24 cellular contexts compared by ENCODE assay signal in the genomic region with DNA sequence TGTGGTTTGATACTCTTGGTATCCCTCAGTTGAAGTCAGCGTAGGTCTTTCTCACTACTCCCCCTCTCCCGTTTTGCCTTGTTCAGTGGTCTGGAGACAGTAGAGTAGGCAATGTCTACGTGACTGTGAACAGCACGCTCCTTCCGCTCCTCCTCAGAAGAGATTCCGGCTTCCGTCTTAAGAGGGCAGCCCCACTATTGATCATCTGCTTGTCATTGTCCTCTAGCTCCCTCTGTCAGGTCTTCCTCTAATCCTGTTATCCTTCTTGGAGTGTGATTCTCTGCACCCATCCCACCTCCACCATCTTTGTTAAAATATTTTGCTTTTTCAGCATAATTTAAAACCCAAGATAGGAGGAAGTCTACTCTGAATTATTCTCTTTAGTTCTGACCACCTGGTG.
DNase-seq lines count a peak whose midpoint lies in the region; ATAC-seq, FAIRE-seq and TF ChIP-seq lines count a peak whose summit lies in the region.
"Had no signal": no experiment of that assay in that cellular context is flagged by ENCODE, and none has a peak within 500 bp of the region (broad histone marks: within the 10 kb centered on the region; RNA-seq: fewer than 3 reads in every experiment).

No MANE protein-coding gene starts in this region.

- H3K4me1 ChIP-seq in K562 (replicated peaks in 1 of 2; ENCODE audit: control insufficient read depth in 2 of 2, insufficient read depth in 2 of 2, low read length in 2 of 2): no peaks in the 10 kb centered on the region; a peak in 1 of 5 replicates
- H3K4me1 ChIP-seq: SJCRH30 had no signal

- H3K4me2 ChIP-seq in K562 (ENCODE audit: insufficient read depth, low read length): no peak overlapping the region

- peak in 1 of 2 experiments; percentile 36; a peak in 2 of 4 replicates for TF ChIP-seq RAD21 in K562 (CRISPR knock-in tag; conservative IDR thresholded peaks at IDR 0.05 in 1 of 2, IDR thresholded peaks at IDR 0.05 in 1 of 2)

- H3K9me1 ChIP-seq in K562 (ENCODE audit: control insufficient read depth, insufficient read depth, low read length): no peaks in the 10 kb centered on the region

- no peaks in the 10 kb centered on the region for H3K79me2 ChIP-seq in K562 (ENCODE audit: control insufficient read depth, insufficient read depth, low read length)

- FAIRE-seq in K562 (lab: Jason Lieb, UNC): no peak
- FAIRE-seq: GM12878, islet of Langerhans had no signal

- DNase-seq in GM12865 (ENCODE audit: low read depth) (peak; percentile 8), LHCN-M2 (ENCODE audit: low read depth) (peak; percentile 13), K562 (ENCODE audit: extremely low read depth in 1 of 4, low spot score in 3 of 4) (peak in 1 of 4 experiments; percentile 9), neural crest cell (ENCODE audit: low read depth, low spot score) (no peak), NCI-H2029 (lab: John Stamatoyannopoulos, UW) (no peak), GM20000 (ENCODE audit: low spot score) (no peak), mesothelial cell of epicardium (ENCODE audit: low spot score in 2 of 2, unreplicated experiment in 2 of 2) (no peak)
- DNase-seq: activated CD8-positive, alpha-beta T cell treated with anti-CD3 and anti-CD28 coated beads, Interleukin-2, amount 10 ng/mL, durations not matched to agents 7 days and 5 days; activated T-cell treated with anti-CD3 and anti-CD28 coated beads, Interleukin-2, amount 50 U/mL, for 72 hours; Calu3; mammary epithelial cell; naive thymus-derived CD8-positive, alpha-beta T cell; NCI-H1694 treated with DMSO at 0.1 percent for 48 hours; NCI-H446 treated with DMSO at 0.1 percent for 48 hours; posterior cingulate gyrus; SJCRH30; stimulated activated CD4-positive, alpha-beta T cell treated with anti-CD3 and anti-CD28 coated beads, Interleukin-4, amount 100 ng/mL, for 24 hours had no signal

- H3K4me1 Mint-ChIP-seq in neural crest cell: no peaks in the 10 kb centered on the region
- peaks cover 3% of the 10 kb centered on the region for H3K4me1 Mint-ChIP-seq in mesothelial cell of epicardium
- H3K4me1 Mint-ChIP-seq: naive thymus-derived CD8-positive, alpha-beta T cell had no signal

- ATAC-seq in K562: no peak
- no peak for ATAC-seq in GM18517 (IDR thresholded peaks at IDR 0.05; ENCODE audit: unreplicated experiment)
- ATAC-seq: activated CD8-positive, alpha-beta T cell treated with anti-CD3 and anti-CD28 coated beads, Interleukin-2, amount 10 ng/mL, durations not matched to agents 7 days and 5 days; activated T-cell treated with anti-CD3 and anti-CD28 coated beads, Interleukin-2, amount 50 U/mL, for 72 hours; GM12878; naive thymus-derived CD8-positive, alpha-beta T cell had no signal

- H3K27me3 Mint-ChIP-seq in neural crest cell (ENCODE audit: low read depth) (no peaks in the 10 kb centered on the region), mesothelial cell of epicardium (ENCODE audit: low read depth) (peaks cover 11% of the 10 kb centered on the region)
- H3K27me3 Mint-ChIP-seq: brain; dendritic cell treated with granulocyte-macrophage colony-stimulating factor and Interleukin-4, amounts not matched to agents 40 ng/mL and 50 ng/mL, for 4 days had no signal

- H3K4me3 Mint-ChIP-seq in neural crest cell: no peak overlapping the region
- H3K4me3 Mint-ChIP-seq in mesothelial cell of epicardium: no peak overlapping the region
- H3K4me3 Mint-ChIP-seq: activated CD8-positive, alpha-beta T cell treated with anti-CD3 and anti-CD28 coated beads, Interleukin-2, amount 10 ng/mL, durations not matched to agents 7 days and 5 days; activated naive CD8-positive, alpha-beta T cell; activated T-cell treated with anti-CD3 and anti-CD28 coated beads, Interleukin-2, amount 50 U/mL, for 72 hours; brain; dendritic cell treated with granulocyte-macrophage colony-stimulating factor and Interleukin-4, amounts not matched to agents 40 ng/mL and 50 ng/mL, for 4 days; naive thymus-derived CD8-positive, alpha-beta T cell; T-helper 2 cell treated with Interferon-gamma antibody and Interleukin-4, amounts not matched to agents 5 μg/mL and 100 μg/mL, for 36 hours had no signal

- no peaks in the 10 kb centered on the region for H3K36me3 ChIP-seq in K562 (ENCODE audit: control insufficient read depth, insufficient read depth, low read length)
- H3K36me3 ChIP-seq: SJCRH30 had no signal

- WGBS in K562 (ENCODE audit: insufficient coverage, low coverage, missing lambda C conversion rate): 14% methylated on average over 7 of the region's 7 CpGs

- no peak overlapping the region for H3K27ac ChIP-seq in K562 (ENCODE audit: extremely low read depth, low read depth, low read length)
- H3K27ac ChIP-seq: SJCRH30 had no signal

- no peak overlapping the region for H2AFZ ChIP-seq in K562 (ENCODE audit: low read depth, low read length)

- CTCF ChIA-PET in K562 (lab: Yijun Ruan, JAX; ENCODE audit: low intra/inter-chr PET ratio): no interaction called here

- in situ Hi-C loops in K562 (cut with MboI): no loop called here

- H4K20me1 ChIP-seq in K562 (replicated peaks; ENCODE audit: control insufficient read depth, insufficient read depth, low read length): no peaks in the 10 kb centered on the region

- no peak overlapping the region for H3K4me3 ChIP-seq in GM12865 (ENCODE audit: low read depth, low read length)
- no peak overlapping the region for H3K4me3 ChIP-seq in K562
- H3K4me3 ChIP-seq: GM12878, SJCRH30 had no signal

- no peak for TF ChIP-seq POLR2A in K562 (conservative IDR thresholded peaks at IDR 0.05)

- no peaks in the 10 kb centered on the region for H3K27me3 ChIP-seq in K562 (ENCODE audit: control insufficient read depth in 2 of 2, insufficient read depth in 2 of 2, low read length in 2 of 2)
- H3K27me3 ChIP-seq: SJCRH30 had no signal

- H3K27ac Mint-ChIP-seq in neural crest cell (ENCODE audit: unreplicated experiment): no peak overlapping the region
- no peak overlapping the region for H3K27ac Mint-ChIP-seq in mesothelial cell of epicardium
- H3K27ac Mint-ChIP-seq: activated CD8-positive, alpha-beta T cell treated with anti-CD3 and anti-CD28 coated beads, Interleukin-2, amount 10 ng/mL, durations not matched to agents 7 days and 5 days; activated naive CD8-positive, alpha-beta T cell; activated T-cell treated with anti-CD3 and anti-CD28 coated beads, Interleukin-2, amount 50 U/mL, for 72 hours; brain; dendritic cell treated with granulocyte-macrophage colony-stimulating factor and Interleukin-4, amounts not matched to agents 40 ng/mL and 50 ng/mL, for 4 days; naive thymus-derived CD8-positive, alpha-beta T cell; T-helper 2 cell treated with Interferon-gamma antibody and Interleukin-4, amounts not matched to agents 5 μg/mL and 100 μg/mL, for 36 hours had no signal

- no peaks in the 10 kb centered on the region; the same call in 1 of the 2 replicates for H3K9me3 ChIP-seq in K562 (replicated peaks; ENCODE audit: control insufficient read depth, insufficient read depth, low read depth, low read length)
- H3K9me3 ChIP-seq: SJCRH30 had no signal

- no peak for TF ChIP-seq EP300 in K562 (IDR thresholded peaks at IDR 0.05; ENCODE audit: low read length)

- H3K9ac ChIP-seq in K562 (ENCODE audit: insufficient read depth in 1 of 2, low read depth in 2 of 2, low read length in 2 of 2): no peak overlapping the region

- TF ChIP-seq CTCF in GM12865 (IDR thresholded peaks at IDR 0.05; ENCODE audit: insufficient read depth, low read depth, low read length, missing control alignments) (no peak), K562 (IDR thresholded peaks at IDR 0.05 in 2 of 3, conservative IDR thresholded peaks at IDR 0.05 in 1 of 3; ENCODE audit: insufficient read depth in 2 of 3, low read depth in 1 of 3, low read length in 3 of 3) (peak in 1 of 3 experiments; percentile 39; a peak in 2 of 6 replicates), neural crest cell (conservative IDR thresholded peaks at IDR 0.05) (peak; percentile 26), GM20000 (IDR thresholded peaks at IDR 0.05; ENCODE audit: extremely low read depth, missing control alignments) (no peak), mesothelial cell of epicardium (IDR thresholded peaks at IDR 0.05; ENCODE audit: unreplicated experiment) (no peak)

- POLR2A ChIA-PET in K562 (lab: Yijun Ruan, JAX): no interaction called here

- intact Hi-C loops in K562 (cut with micrococcal nuclease): no loop called here

- H3K36me3 Mint-ChIP-seq in neural crest cell (ENCODE audit: low read depth): no peaks in the 10 kb centered on the region
- no peaks in the 10 kb centered on the region for H3K36me3 Mint-ChIP-seq in mesothelial cell of epicardium
- H3K36me3 Mint-ChIP-seq: activated naive CD8-positive, alpha-beta T cell; brain; naive thymus-derived CD8-positive, alpha-beta T cell had no signal

- H3K9me3 Mint-ChIP-seq in neural crest cell: peaks cover 5% of the 10 kb centered on the region
- peaks cover 14% of the 10 kb centered on the region for H3K9me3 Mint-ChIP-seq in mesothelial cell of epicardium
- H3K9me3 Mint-ChIP-seq: naive thymus-derived CD8-positive, alpha-beta T cell; T-helper 2 cell treated with Interferon-gamma antibody and Interleukin-4, amounts not matched to agents 5 μg/mL and 100 μg/mL, for 36 hours had no signal

- no TSS peak for BruUV-seq in K562 (replicated peaks; lab: Mats Ljungman, UMichigan)

TF ChIP-seq in K562, 482 proteins besides CTCF, POLR2A, EP300 and RAD21 (continues in another document):
- TF ChIP-seq ZNF316 (IDR thresholded peaks at IDR 0.05): peak; percentile 47; the same call in 1 of the 2 replicates
- peak; percentile 36; the same call in 1 of the 2 replicates for TF ChIP-seq C11orf30 (IDR thresholded peaks at IDR 0.05; ENCODE audit: low read depth)
- TF ChIP-seq, protein P1, sequence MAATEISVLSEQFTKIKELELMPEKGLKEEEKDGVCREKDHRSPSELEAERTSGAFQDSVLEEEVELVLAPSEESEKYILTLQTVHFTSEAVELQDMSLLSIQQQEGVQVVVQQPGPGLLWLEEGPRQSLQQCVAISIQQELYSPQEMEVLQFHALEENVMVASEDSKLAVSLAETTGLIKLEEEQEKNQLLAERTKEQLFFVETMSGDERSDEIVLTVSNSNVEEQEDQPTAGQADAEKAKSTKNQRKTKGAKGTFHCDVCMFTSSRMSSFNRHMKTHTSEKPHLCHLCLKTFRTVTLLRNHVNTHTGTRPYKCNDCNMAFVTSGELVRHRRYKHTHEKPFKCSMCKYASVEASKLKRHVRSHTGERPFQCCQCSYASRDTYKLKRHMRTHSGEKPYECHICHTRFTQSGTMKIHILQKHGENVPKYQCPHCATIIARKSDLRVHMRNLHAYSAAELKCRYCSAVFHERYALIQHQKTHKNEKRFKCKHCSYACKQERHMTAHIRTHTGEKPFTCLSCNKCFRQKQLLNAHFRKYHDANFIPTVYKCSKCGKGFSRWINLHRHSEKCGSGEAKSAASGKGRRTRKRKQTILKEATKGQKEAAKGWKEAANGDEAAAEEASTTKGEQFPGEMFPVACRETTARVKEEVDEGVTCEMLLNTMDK (IDR thresholded peaks at IDR 0.05; ENCODE audit: borderline replicate concordance, insufficient read depth, low read depth, low read length, poor library complexity, severe bottlenecking): no peak
- TF ChIP-seq POLR3G (IDR thresholded peaks at IDR 0.05; ENCODE audit: extremely low read depth, insufficient read length, insufficient replicate concordance): no peak
- no peak for TF ChIP-seq BDP1 (IDR thresholded peaks at IDR 0.05; ENCODE audit: insufficient read depth, insufficient read length)
- TF ChIP-seq POLR3A (IDR thresholded peaks at IDR 0.05; ENCODE audit: borderline replicate concordance, extremely low read depth, insufficient read depth, insufficient read length): no peak

Comparison
In these comparisons a context has a peak if more than half of its experiments do, and no peak if none do; other contexts are left out.
1. DNase-seq: peak in GM12865 (single experiment) and LHCN-M2 (single experiment); none in neural crest cell (single experiment), NCI-H2029 (single experiment), GM20000 (single experiment) and mesothelial cell of epicardium (0 of 2).